14 cellular contexts compared by ENCODE assay signal in genomic region chrX:11557120-11557519, GRCh38.
DNase-seq lines count a peak whose midpoint lies in the region; ATAC-seq, FAIRE-seq and TF ChIP-seq lines count a peak whose summit lies in the region.
"Had no signal": no experiment of that assay in that cellular context is flagged by ENCODE, and none has a peak within 500 bp of the region (broad histone marks: within the 10 kb centered on the region; RNA-seq: fewer than 3 reads in every experiment).

No MANE protein-coding gene starts in this region.

- H3K27ac Mint-ChIP-seq in activated T-cell treated with anti-CD3 and anti-CD28 coated beads, Interleukin-2, amount 50 U/mL, for 72 hours, result no peak overlapping the region
- no peak overlapping the region for H3K27ac Mint-ChIP-seq in CD4-positive, alpha-beta memory T cell
- H3K27ac Mint-ChIP-seq: activated B cell treated with CpG ODN at 0.5 μM for 24 hours had no signal

- TF ChIP-seq CTCF in fibroblast of the aortic adventitia (IDR thresholded peaks at IDR 0.05; ENCODE audit: insufficient read depth, low read length), result no peak

- no peaks in the 10 kb centered on the region for H3K4me1 Mint-ChIP-seq in activated T-cell treated with anti-CD3 and anti-CD28 coated beads, Interleukin-2, amount 50 U/mL, for 72 hours (ENCODE audit: low read depth)
- H3K4me1 Mint-ChIP-seq in CD4-positive, alpha-beta memory T cell, result no peaks in the 10 kb centered on the region
- H3K4me1 Mint-ChIP-seq: activated B cell treated with CpG ODN at 0.5 μM for 24 hours had no signal

- no peak overlapping the region for H3K4me3 ChIP-seq in fibroblast of the aortic adventitia (ENCODE audit: low read depth, low read length)
- no peak overlapping the region for H3K4me3 ChIP-seq in CD4-positive, alpha-beta memory T cell (ENCODE audit: low read length in 2 of 2)
- H3K4me3 ChIP-seq: heart left ventricle had no signal

- no peaks in the 10 kb centered on the region for H3K36me3 ChIP-seq in CD4-positive, alpha-beta memory T cell (ENCODE audit: insufficient read depth, low read length)
- H3K36me3 ChIP-seq: heart left ventricle had no signal

- peaks cover 58% of the 10 kb centered on the region for H3K27me3 Mint-ChIP-seq in activated T-cell treated with anti-CD3 and anti-CD28 coated beads, Interleukin-2, amount 50 U/mL, for 72 hours (ENCODE audit: low read depth)
- peaks cover 5% of the 10 kb centered on the region in 2 donors for H3K27me3 Mint-ChIP-seq in CD4-positive, alpha-beta memory T cell

- H3K27me3 ChIP-seq in CD4-positive, alpha-beta memory T cell (ENCODE audit: insufficient read depth, low read length), result no peaks in the 10 kb centered on the region
- H3K27me3 ChIP-seq: heart left ventricle had no signal

- H3K9me3 ChIP-seq in CD4-positive, alpha-beta memory T cell (ENCODE audit: control insufficient read depth in 1 of 2, low read length in 2 of 2), result no peaks in the 10 kb centered on the region
- H3K9me3 ChIP-seq: heart left ventricle had no signal

- intact Hi-C loops in CD4-positive, alpha-beta memory T cell (cut with micrococcal nuclease), result no loop called here

- peak; percentile 53 to 60 for ATAC-seq in activated T-cell treated with anti-CD3 and anti-CD28 coated beads, Interleukin-2, amount 50 U/mL, for 72 hours (replicated peaks in 1 of 2)
- ATAC-seq in HG02981 (IDR thresholded peaks at IDR 0.05; ENCODE audit: unreplicated experiment), result no peak
- ATAC-seq: heart left ventricle, left ventricle myocardium superior had no signal

- H3K36me3 Mint-ChIP-seq in activated T-cell treated with anti-CD3 and anti-CD28 coated beads, Interleukin-2, amount 50 U/mL, for 72 hours (ENCODE audit: insufficient read depth in 2 of 2), result no peaks in the 10 kb centered on the region
- H3K36me3 Mint-ChIP-seq in CD4-positive, alpha-beta memory T cell, result no peaks in the 10 kb centered on the region

- POLR2A ChIA-PET in CD4-positive, alpha-beta memory T cell (lab: Charles Lee; ENCODE audit: partially characterized antibody), result no interaction called here

- H3K4me3 Mint-ChIP-seq in activated T-cell treated with anti-CD3 and anti-CD28 coated beads, Interleukin-2, amount 50 U/mL, for 72 hours, result no peak overlapping the region
- no peak overlapping the region for H3K4me3 Mint-ChIP-seq in CD4-positive, alpha-beta memory T cell
- H3K4me3 Mint-ChIP-seq: activated B cell treated with CpG ODN at 0.5 μM for 24 hours had no signal

- no peak for DNase-seq in activated T-cell treated with anti-CD3 and anti-CD28 coated beads, Interleukin-2, amount 50 U/mL, for 72 hours
- no peak for DNase-seq in activated T-cell treated with anti-CD3 and anti-CD28 coated beads, Interleukin-2, amount 50 U/mL, for 48 hours
- DNase-seq in amniotic epithelial cell (ENCODE audit: low read depth) (peak; percentile 59), fibroblast of the aortic adventitia (ENCODE audit: low read depth) (peak; percentile 74), urothelium cell line (ENCODE audit: low spot score) (peak; percentile 8), dermis blood vessel endothelial cell (no peak)
- no peak for DNase-seq in CD4-positive, alpha-beta memory T cell
- DNase-seq: 8988T, activated B cell treated with CpG ODN at 0.5 μM for 24 hours, heart left ventricle, Karpas-422, left ventricle myocardium superior, NCI-H2029 had no signal

- no peak for FAIRE-seq in urothelium cell line (lab: Jason Lieb, UNC)

- no peaks in the 10 kb centered on the region for H3K4me1 ChIP-seq in CD4-positive, alpha-beta memory T cell (ENCODE audit: insufficient read depth, low read length)
- H3K4me1 ChIP-seq: heart left ventricle had no signal

- no peak overlapping the region for H3K27ac ChIP-seq in CD4-positive, alpha-beta memory T cell (ENCODE audit: low read depth, low read length)
- H3K27ac ChIP-seq: heart left ventricle had no signal

- H3K9me3 Mint-ChIP-seq in activated T-cell treated with anti-CD3 and anti-CD28 coated beads, Interleukin-2, amount 50 U/mL, for 72 hours, result no peaks in the 10 kb centered on the region
- H3K9me3 Mint-ChIP-seq in CD4-positive, alpha-beta memory T cell, result peaks cover 0 to 4% (median 0%) of the 10 kb centered on the region in 8 donors
- H3K9me3 Mint-ChIP-seq: activated B cell treated with CpG ODN at 0.5 μM for 24 hours had no signal

- CTCF ChIA-PET in CD4-positive, alpha-beta memory T cell (lab: Charles Lee; ENCODE audit: partially characterized antibody), result no interaction called here

Comparison
In these comparisons a context has a peak if more than half of its experiments do, and no peak if none do; other contexts are left out.
1. DNase-seq: peak in amniotic epithelial cell (single experiment), fibroblast of the aortic adventitia (single experiment) and urothelium cell line (single experiment); none in activated T-cell treated with anti-CD3 and anti-CD28 coated beads, Interleukin-2, amount 50 U/mL, for 72 hours (0 of 2), activated T-cell treated with anti-CD3 and anti-CD28 coated beads, Interleukin-2, amount 50 U/mL, for 48 hours (0 of 2), dermis blood vessel endothelial cell (single experiment) and CD4-positive, alpha-beta memory T cell (0 of 5).